In the genomic region with DNA sequence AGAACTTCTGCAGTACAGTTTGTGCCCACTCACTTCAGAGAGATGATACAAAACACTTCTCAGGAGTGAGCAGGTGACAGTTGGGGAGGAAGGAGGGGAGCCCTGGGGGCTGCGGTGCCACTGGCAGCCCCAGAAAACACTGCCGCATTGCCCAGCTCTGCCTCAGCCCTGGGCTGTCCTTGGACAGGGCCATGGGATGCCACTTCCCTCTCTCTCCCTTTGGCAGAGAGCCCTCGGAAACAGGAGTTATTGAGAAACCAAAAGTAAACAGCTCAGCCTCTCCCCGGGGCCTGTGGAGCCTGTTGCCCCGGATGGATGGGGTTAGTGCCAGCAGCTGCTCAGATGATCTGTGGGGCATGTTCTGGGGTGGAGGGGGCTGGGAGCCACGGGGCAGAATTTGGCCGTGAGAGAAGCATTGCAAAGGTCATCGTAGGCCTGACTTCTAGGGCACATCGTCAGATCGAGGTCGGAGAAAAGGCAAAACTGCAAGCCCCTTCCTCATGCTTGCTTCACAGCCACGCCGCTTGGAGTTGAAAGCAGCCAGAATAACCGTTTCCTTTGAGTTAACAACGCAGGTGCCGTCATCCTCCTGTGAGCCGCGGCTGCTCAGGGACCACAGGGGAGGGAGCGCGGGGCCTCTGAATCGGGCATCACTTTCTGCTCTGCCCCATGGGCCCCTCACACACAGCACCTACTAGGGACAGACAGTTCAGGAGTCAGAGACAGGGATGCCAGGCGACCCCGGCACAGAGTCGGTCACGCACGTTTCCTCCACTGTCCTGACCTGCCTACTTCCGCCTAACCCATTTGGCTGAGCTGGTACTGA, we compare ENCODE assay signal across 1 cellular context.
A peak's percentile ranks its signal among the peaks of the same experiment; 100 is the strongest.
TF ChIP-seq lines count a peak whose summit lies in the region.

No MANE protein-coding gene starts in this region.

TF ChIP-seq in liver, 16 proteins besides CTCF, POLR2A, EP300 and RAD21 (continued from another document):
- TF ChIP-seq, protein P1, sequence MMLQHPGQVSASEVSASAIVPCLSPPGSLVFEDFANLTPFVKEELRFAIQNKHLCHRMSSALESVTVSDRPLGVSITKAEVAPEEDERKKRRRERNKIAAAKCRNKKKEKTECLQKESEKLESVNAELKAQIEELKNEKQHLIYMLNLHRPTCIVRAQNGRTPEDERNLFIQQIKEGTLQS (IDR thresholded peaks at IDR 0.05), result no peak
- TF ChIP-seq NR2F2 (IDR thresholded peaks at IDR 0.05) (peak; percentile 85), YY1 (IDR thresholded peaks at IDR 0.05) (peak; percentile 91), RXRA (IDR thresholded peaks at IDR 0.05) (peak; percentile 95 to 98), HNF4A (conservative IDR thresholded peaks at IDR 0.05) (peak; percentile 79 to 91)
- TF ChIP-seq, protein P2, sequence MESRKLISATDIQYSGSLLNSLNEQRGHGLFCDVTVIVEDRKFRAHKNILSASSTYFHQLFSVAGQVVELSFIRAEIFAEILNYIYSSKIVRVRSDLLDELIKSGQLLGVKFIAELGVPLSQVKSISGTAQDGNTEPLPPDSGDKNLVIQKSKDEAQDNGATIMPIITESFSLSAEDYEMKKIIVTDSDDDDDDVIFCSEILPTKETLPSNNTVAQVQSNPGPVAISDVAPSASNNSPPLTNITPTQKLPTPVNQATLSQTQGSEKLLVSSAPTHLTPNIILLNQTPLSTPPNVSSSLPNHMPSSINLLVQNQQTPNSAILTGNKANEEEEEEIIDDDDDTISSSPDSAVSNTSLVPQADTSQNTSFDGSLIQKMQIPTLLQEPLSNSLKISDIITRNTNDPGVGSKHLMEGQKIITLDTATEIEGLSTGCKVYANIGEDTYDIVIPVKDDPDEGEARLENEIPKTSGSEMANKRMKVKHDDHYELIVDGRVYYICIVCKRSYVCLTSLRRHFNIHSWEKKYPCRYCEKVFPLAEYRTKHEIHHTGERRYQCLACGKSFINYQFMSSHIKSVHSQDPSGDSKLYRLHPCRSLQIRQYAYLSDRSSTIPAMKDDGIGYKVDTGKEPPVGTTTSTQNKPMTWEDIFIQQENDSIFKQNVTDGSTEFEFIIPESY (IDR thresholded peaks at IDR 0.05), result peak; percentile 95
